ENCODE assay signal across 8 cellular contexts in genomic region chr11:59802639-59803176, GRCh38. TPM values are rescaled to one million over a fixed set of nuclear protein-coding genes. Genes with fewer than 3 reads are reported as not detected.
DNase-seq lines count a peak whose midpoint lies in the region; ATAC-seq, FAIRE-seq and TF ChIP-seq lines count a peak whose summit lies in the region.

No MANE protein-coding gene starts in this region.

- peaks cover 11% of the 10 kb centered on the region for H3K4me1 ChIP-seq in HepG2 (ENCODE audit: insufficient read depth, low read length)
- peaks cover 0 to 4% of the 10 kb centered on the region in 2 donors for H3K4me1 ChIP-seq in thoracic aorta (ENCODE audit: control insufficient read depth in 1 of 2, low read depth in 2 of 2)

- no peak overlapping the region for H2AFZ ChIP-seq in HepG2 (ENCODE audit: low read length)

- H4K20me1 ChIP-seq in HepG2 (ENCODE audit: insufficient read depth, low read length), result no peaks in the 10 kb centered on the region

- TF ChIP-seq EP300 in HepG2 (IDR thresholded peaks at IDR 0.05; ENCODE audit: low read depth in 2 of 2, low read length in 2 of 2) (no peak), HepG2 (CRISPR knock-in tag; IDR thresholded peaks at IDR 0.05; ENCODE audit: borderline replicate concordance) (no peak)

- in situ Hi-C loops in HepG2 (cut with HindIII; ENCODE audit: extremely low pct_ligation_motif_present, low pct_unique_long_range_greater_than_20kb), result loop anchor here (5.0 to 10.0 kb wide), 2 partner anchors 45 to 128 kb away; partner anchors contain the start of gene STX3

- H3K36me3 ChIP-seq in HepG2 (replicated peaks in 1 of 2; ENCODE audit: control insufficient read depth in 1 of 2, insufficient read depth in 2 of 2, low read length in 2 of 2), result peaks cover 8 to 25% of the 10 kb centered on the region in 2 experiments
- peaks cover 17% of the 10 kb centered on the region for H3K36me3 ChIP-seq in thoracic aorta

- TF ChIP-seq CTCF in RWPE1 (conservative IDR thresholded peaks at IDR 0.05; ENCODE audit: low read depth) (peak; percentile 61), HepG2 (CRISPR knock-in tag; IDR thresholded peaks at IDR 0.05) (peak; percentile 77), thoracic aorta (IDR thresholded peaks at IDR 0.05) (peak; percentile 60)

- peak; percentile 85 for FAIRE-seq in HepG2 (lab: Jason Lieb, UNC)

- no peak overlapping the region for H3K27ac ChIP-seq in RWPE1
- H3K27ac ChIP-seq in caudate nucleus (ENCODE audit: low read depth, low read length), result peak overlapping the region; percentile 11
- H3K27ac ChIP-seq in HepG2 (ENCODE audit: extremely low read length, insufficient read depth, low read length), result no peak overlapping the region
- H3K27ac ChIP-seq in thoracic aorta, result no peak overlapping the region

- no peak for TF ChIP-seq POLR2A in HepG2 (IDR thresholded peaks at IDR 0.05; ENCODE audit: insufficient read depth in 1 of 2, low read depth in 2 of 2, low read length in 2 of 2)

- peak; percentile 76 for ATAC-seq in HepG2
- ATAC-seq in thoracic aorta (ENCODE audit: insufficient number of reproducible peaks, low FRiP score, low read depth), result peak; percentile 76

- H3K79me2 ChIP-seq in HepG2 (ENCODE audit: insufficient read depth, low read length), result no peaks in the 10 kb centered on the region

- CTCF ChIA-PET in RWPE1 (lab: Yijun Ruan, JAX) (no interaction called here), HepG2 (lab: Yijun Ruan, JAX; ENCODE audit: low intra/inter-chr PET ratio, low total read pairs) (interaction anchor here (2.8 kb wide), 1 partner anchor 48 kb away, joined by 44 read pairs; the partner anchor contains the start of gene STX3)

- H3K9me3 ChIP-seq in HepG2 (ENCODE audit: low read length) (no peaks in the 10 kb centered on the region), thoracic aorta (no peaks in the 10 kb centered on the region)

- peak; percentile 12 for DNase-seq in stimulated activated CD4-positive, alpha-beta T cell treated with anti-CD3 and anti-CD28 coated beads, Interleukin-1b, Interleukin-23, amount 100 ng/mL, for 48 hours
- no peak for DNase-seq in stimulated activated CD4-positive, alpha-beta T cell treated with anti-CD3 and anti-CD28 coated beads, Interleukin-12 subunit alpha, Interleukin-12 subunit beta, amount 100 ng/mL, for 4 hours
- peak; percentile 87 for DNase-seq in HT-29 (ENCODE audit: low spot score)
- peak; percentile 43 for DNase-seq in RWPE1 (ENCODE audit: low spot score)
- peak in 20 of 61 donors; percentile 3 to 63 (median 38) for DNase-seq in caudate nucleus (lab: John Stamatoyannopoulos, UW)
- peak; percentile 51 for DNase-seq in HepG2 (ENCODE audit: low spot score)
- no peak for DNase-seq in thoracic aorta (ENCODE audit: low spot score)
- DNase-seq in iPS-NIHi7 (ENCODE audit: extremely low spot score), result no peak

- H3K9ac ChIP-seq in HepG2 (ENCODE audit: insufficient read depth, low read depth, low read length), result no peak overlapping the region

- POLR2A ChIA-PET in RWPE1 (lab: Yijun Ruan, JAX; ENCODE audit: low non-redundant PET), result no interaction called here
- POLR2A ChIA-PET in HepG2 (lab: Yijun Ruan, JAX), result no interaction called here

- no TSS peak for BruUV-seq in HepG2 (replicated peaks; lab: Mats Ljungman, UMichigan)

- WGBS in HepG2 (ENCODE audit: low lambda C conversion rate), result 49% methylated on average over 4 of the region's 4 CpGs

- no peaks in the 10 kb centered on the region for H3K27me3 ChIP-seq in HepG2 (ENCODE audit: control insufficient read depth in 1 of 2, insufficient read depth in 2 of 2, low read length in 2 of 2)
- no peaks in the 10 kb centered on the region for H3K27me3 ChIP-seq in thoracic aorta (replicated peaks; ENCODE audit: insufficient read depth)

- intact Hi-C loops in HepG2 (cut with micrococcal nuclease; ENCODE audit: unreplicated experiment), result loop anchor here (1.0 to 10.0 kb wide), 3 partner anchors 48 to 250 kb away; partner anchors contain the start of gene PATL1

- no peak overlapping the region for H3K4me2 ChIP-seq in HepG2 (ENCODE audit: low read depth, low read length)

- H3K4me3 ChIP-seq in HepG2 (replicated peaks in 1 of 3; ENCODE audit: insufficient read depth in 1 of 3, low read depth in 2 of 3, low read length in 3 of 3) (no peak overlapping the region), thoracic aorta (no peak overlapping the region)

- TF ChIP-seq RAD21 in HepG2 (CRISPR knock-in tag; IDR thresholded peaks at IDR 0.05), result peak; percentile 77

RNA-seq across cellular contexts. Expression of gene MRPL16, which starts 7.9 kb away (rescaled TPM):
- total RNA-seq in HT-29 (2014; rRNA removed; shearing (Covaris generic)), result 94.0 and 100 TPM in 2 replicates
- 62.6 and 77.8 TPM in 2 replicates for total RNA-seq in HepG2 (2016; rRNA removed; fragmentation: Illumina TruSeq; extraction: Trizol)
- 11.5 and 12.8 TPM in 2 replicates for total RNA-seq in HepG2 (2016; cell fraction: cytosol; rRNA removed; fragmentation: Illumina TruSeq; extraction: Trizol; ENCODE audit: low read depth)
- total RNA-seq in HepG2 (2016; cell fraction: insoluble cytoplasmic fraction; rRNA removed; fragmentation: Illumina TruSeq; extraction: Trizol), result 61.8 and 70.6 TPM in 2 replicates
- total RNA-seq in HepG2 (2016; cell fraction: membrane; rRNA removed; fragmentation: Illumina TruSeq; extraction: Trizol), result 18.4 and 22.8 TPM in 2 replicates
- total RNA-seq in HepG2 (2016; cell fraction: nucleus; rRNA removed; fragmentation: Illumina TruSeq; extraction: Trizol), result 22.3 and 22.5 TPM in 2 replicates
- 40.3 and 45.3 TPM in 2 replicates for polyA plus RNA-seq in HepG2 (2011; rRNA removed)
- polyA plus RNA-seq in HepG2 (2011; cell fraction: cytosol; rRNA removed), result 43.5 and 47.2 TPM in 2 replicates
- polyA plus RNA-seq in HepG2 (2011; cell fraction: nucleus; rRNA removed), result 18.7 and 25.3 TPM in 2 replicates
- polyA plus RNA-seq in HepG2 (2012), result 34.1 and 37.3 TPM in 2 replicates
- 11.0 and 12.9 TPM in 2 replicates for polyA plus RNA-seq in HepG2 (2016; cell fraction: cytosol; fragmentation: Illumina TruSeq; extraction: Trizol; ENCODE audit: low read depth)
- 87.0 and 90.8 TPM in 2 replicates for polyA plus RNA-seq in HepG2 (2016; cell fraction: insoluble cytoplasmic fraction; fragmentation: Illumina TruSeq; extraction: Trizol; ENCODE audit: low read depth)
- polyA plus RNA-seq in HepG2 (2016; cell fraction: membrane; fragmentation: Illumina TruSeq; extraction: Trizol; ENCODE audit: low read depth), result 17.3 and 18.6 TPM in 2 replicates
- polyA plus RNA-seq in HepG2 (2016; cell fraction: nucleus; fragmentation: Illumina TruSeq; extraction: Trizol; ENCODE audit: insufficient read depth, low read depth), result 42.7 and 48.9 TPM in 2 replicates
- polyA minus RNA-seq in HepG2 (2011; rRNA and poly(A)+ RNA removed; ENCODE audit: low replicate concordance), result 14.8 and 31.8 TPM in 2 replicates
- 9.6 and 12.4 TPM in 2 replicates for polyA minus RNA-seq in HepG2 (2011; cell fraction: cytosol; rRNA and poly(A)+ RNA removed)
- 14.7 and 14.8 TPM in 2 replicates for polyA minus RNA-seq in HepG2 (2011; cell fraction: nucleus; rRNA and poly(A)+ RNA removed)
- 10 to 100 TPM; 23.6 to 28.1 TPM for total RNA-seq in thoracic aorta

RNA-seq across cellular contexts. Expression of gene CBLIF, which starts 42.6 kb away (rescaled TPM):
- not detected in 2 replicates for total RNA-seq in HT-29 (2014; rRNA removed; shearing (Covaris generic))
- total RNA-seq in HepG2 (2016; rRNA removed; fragmentation: Illumina TruSeq; extraction: Trizol), result not detected in 2 replicates
- total RNA-seq in HepG2 (2016; cell fraction: cytosol; rRNA removed; fragmentation: Illumina TruSeq; extraction: Trizol; ENCODE audit: low read depth), result not detected in 2 replicates
- total RNA-seq in HepG2 (2016; cell fraction: insoluble cytoplasmic fraction; rRNA removed; fragmentation: Illumina TruSeq; extraction: Trizol), result not detected in 2 replicates
- total RNA-seq in HepG2 (2016; cell fraction: membrane; rRNA removed; fragmentation: Illumina TruSeq; extraction: Trizol), result not detected in 2 replicates
- not detected in 2 replicates for total RNA-seq in HepG2 (2016; cell fraction: nucleus; rRNA removed; fragmentation: Illumina TruSeq; extraction: Trizol)
- polyA plus RNA-seq in HepG2 (2011; rRNA removed), result not detected in 2 replicates
- not detected in 2 replicates for polyA plus RNA-seq in HepG2 (2011; cell fraction: cytosol; rRNA removed)
- polyA plus RNA-seq in HepG2 (2011; cell fraction: nucleus; rRNA removed), result not detected in 2 replicates
- polyA plus RNA-seq in HepG2 (2012), result not detected in 2 replicates
- not detected in 2 replicates for polyA plus RNA-seq in HepG2 (2016; cell fraction: cytosol; fragmentation: Illumina TruSeq; extraction: Trizol; ENCODE audit: low read depth)
- polyA plus RNA-seq in HepG2 (2016; cell fraction: insoluble cytoplasmic fraction; fragmentation: Illumina TruSeq; extraction: Trizol; ENCODE audit: low read depth), result not detected in 2 replicates
- polyA plus RNA-seq in HepG2 (2016; cell fraction: membrane; fragmentation: Illumina TruSeq; extraction: Trizol; ENCODE audit: low read depth), result not detected in 2 replicates
- polyA plus RNA-seq in HepG2 (2016; cell fraction: nucleus; fragmentation: Illumina TruSeq; extraction: Trizol; ENCODE audit: insufficient read depth, low read depth), result not detected in 2 replicates
- not detected in 2 replicates for polyA minus RNA-seq in HepG2 (2011; rRNA and poly(A)+ RNA removed; ENCODE audit: low replicate concordance)
- not detected in 2 replicates for polyA minus RNA-seq in HepG2 (2011; cell fraction: cytosol; rRNA and poly(A)+ RNA removed)
- not detected in 2 replicates for polyA minus RNA-seq in HepG2 (2011; cell fraction: nucleus; rRNA and poly(A)+ RNA removed)
- 1 to 10 TPM in 1 of 2 donors, not detected in 1; 1.8 TPM for total RNA-seq in thoracic aorta

RNA-seq across cellular contexts. Expression of gene STX3, which starts 47.5 kb away (rescaled TPM):
- total RNA-seq in HT-29 (2014; rRNA removed; shearing (Covaris generic)), result 80.6 and 86.5 TPM in 2 replicates
- 24.0 and 28.7 TPM in 2 replicates for total RNA-seq in HepG2 (2016; rRNA removed; fragmentation: Illumina TruSeq; extraction: Trizol)
- total RNA-seq in HepG2 (2016; cell fraction: cytosol; rRNA removed; fragmentation: Illumina TruSeq; extraction: Trizol; ENCODE audit: low read depth), result 23.0 and 26.0 TPM in 2 replicates
- total RNA-seq in HepG2 (2016; cell fraction: insoluble cytoplasmic fraction; rRNA removed; fragmentation: Illumina TruSeq; extraction: Trizol), result 24.5 and 26.3 TPM in 2 replicates
- 42.0 and 47.8 TPM in 2 replicates for total RNA-seq in HepG2 (2016; cell fraction: membrane; rRNA removed; fragmentation: Illumina TruSeq; extraction: Trizol)
- total RNA-seq in HepG2 (2016; cell fraction: nucleus; rRNA removed; fragmentation: Illumina TruSeq; extraction: Trizol), result 17.5 and 18.2 TPM in 2 replicates
- 16.5 TPM in 2 replicates for polyA plus RNA-seq in HepG2 (2011; rRNA removed)
- polyA plus RNA-seq in HepG2 (2011; cell fraction: cytosol; rRNA removed), result 13.4 and 17.9 TPM in 2 replicates
- polyA plus RNA-seq in HepG2 (2011; cell fraction: nucleus; rRNA removed), result 8.5 and 12.6 TPM in 2 replicates
- polyA plus RNA-seq in HepG2 (2012), result 13.7 and 18.7 TPM in 2 replicates
- polyA plus RNA-seq in HepG2 (2016; cell fraction: cytosol; fragmentation: Illumina TruSeq; extraction: Trizol; ENCODE audit: low read depth), result 19.8 and 22.2 TPM in 2 replicates
- 23.0 and 25.9 TPM in 2 replicates for polyA plus RNA-seq in HepG2 (2016; cell fraction: insoluble cytoplasmic fraction; fragmentation: Illumina TruSeq; extraction: Trizol; ENCODE audit: low read depth)
- polyA plus RNA-seq in HepG2 (2016; cell fraction: membrane; fragmentation: Illumina TruSeq; extraction: Trizol; ENCODE audit: low read depth), result 33.8 and 35.0 TPM in 2 replicates
- 20.1 and 21.2 TPM in 2 replicates for polyA plus RNA-seq in HepG2 (2016; cell fraction: nucleus; fragmentation: Illumina TruSeq; extraction: Trizol; ENCODE audit: insufficient read depth, low read depth)
- polyA minus RNA-seq in HepG2 (2011; rRNA and poly(A)+ RNA removed; ENCODE audit: low replicate concordance), result 10.1 and 18.3 TPM in 2 replicates
- polyA minus RNA-seq in HepG2 (2011; cell fraction: cytosol; rRNA and poly(A)+ RNA removed), result 11.6 and 11.8 TPM in 2 replicates
- 22.5 and 23.2 TPM in 2 replicates for polyA minus RNA-seq in HepG2 (2011; cell fraction: nucleus; rRNA and poly(A)+ RNA removed)
- total RNA-seq in thoracic aorta, result 10 to 100 TPM; 25.7 to 32.2 TPM

Comparison
In these comparisons a context has a peak if more than half of its experiments do, and no peak if none do; other contexts are left out.
1. DNase-seq: peak in stimulated activated CD4-positive, alpha-beta T cell treated with anti-CD3 and anti-CD28 coated beads, Interleukin-1b, Interleukin-23, amount 100 ng/mL, for 48 hours (single experiment), HT-29 (single experiment), RWPE1 (single experiment) and HepG2 (single experiment); none in stimulated activated CD4-positive, alpha-beta T cell treated with anti-CD3 and anti-CD28 coated beads, Interleukin-12 subunit alpha, Interleukin-12 subunit beta, amount 100 ng/mL, for 4 hours (single experiment), thoracic aorta (single experiment) and iPS-NIHi7 (single experiment).
2. Peak in every context shown above with its lines, with median percentiles within 50 percentile points of each other: CTCF ChIP-seq.